In the genomic region with DNA sequence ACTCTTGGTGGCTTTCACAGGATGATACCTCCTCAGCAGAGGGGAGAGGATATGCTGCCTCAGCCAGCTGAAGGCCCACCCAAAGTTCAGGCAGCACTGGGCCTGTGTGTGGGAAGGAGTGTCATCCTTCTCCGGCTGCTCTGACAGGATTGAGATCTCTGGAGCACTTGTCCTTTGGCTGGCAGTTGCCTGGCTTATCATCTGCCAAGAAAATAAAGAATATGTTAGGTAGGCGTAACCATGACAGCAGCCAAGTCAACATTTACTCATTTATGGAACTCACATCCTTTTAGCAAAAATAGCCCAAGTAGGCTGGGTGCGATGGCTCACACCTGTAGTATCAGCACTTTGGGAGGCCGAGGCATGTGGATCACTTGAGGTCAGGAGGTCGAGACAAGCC, we compare ENCODE assay signal across 10 cellular contexts.
DNase-seq lines count a peak whose midpoint lies in the region; ATAC-seq and TF ChIP-seq lines count a peak whose summit lies in the region.
"Had no signal": no experiment of that assay in that cellular context is flagged by ENCODE, and none has a peak within 500 bp of the region (broad histone marks: within the 10 kb centered on the region; RNA-seq: fewer than 3 reads in every experiment).

No MANE protein-coding gene starts in this region.

- H3K27me3 ChIP-seq in esophagus muscularis mucosa: no peaks in the 10 kb centered on the region
- no peaks in the 10 kb centered on the region for H3K27me3 ChIP-seq in GM23338 (ENCODE audit: insufficient read depth)

- H3K27me3 Mint-ChIP-seq in osteocyte (ENCODE audit: unreplicated experiment): no peaks in the 10 kb centered on the region
- H3K27me3 Mint-ChIP-seq in GM23338 (ENCODE audit: insufficient read depth, low read depth, poor library complexity): no peaks in the 10 kb centered on the region
- H3K27me3 Mint-ChIP-seq: activated naive CD8-positive, alpha-beta T cell treated with anti-CD3 and anti-CD28 coated beads for 36 hours had no signal

- H3K4me3 Mint-ChIP-seq in osteocyte (ENCODE audit: unreplicated experiment) (no peak overlapping the region), GM23338 (no peak overlapping the region)
- H3K4me3 Mint-ChIP-seq: activated naive CD8-positive, alpha-beta T cell treated with anti-CD3 and anti-CD28 coated beads for 36 hours had no signal

- H3K27ac Mint-ChIP-seq in osteocyte (ENCODE audit: unreplicated experiment) (peak overlapping the region; percentile 27), GM23338 (no peak overlapping the region)
- H3K27ac Mint-ChIP-seq: activated naive CD8-positive, alpha-beta T cell treated with anti-CD3 and anti-CD28 coated beads for 36 hours had no signal

- TF ChIP-seq CTCF in GM10248 (IDR thresholded peaks at IDR 0.05; ENCODE audit: control extremely low read depth, extremely low read depth, low read depth, missing control alignments) (no peak), esophagus muscularis mucosa (IDR thresholded peaks at IDR 0.05) (no peak), osteocyte (IDR thresholded peaks at IDR 0.05) (no peak), GM23338 (conservative IDR thresholded peaks at IDR 0.05; ENCODE audit: low read depth in 2 of 2) (no peak)

- peak overlapping the region in 3 of 4 donors; percentile 45 to 72 (median 46) for H3K27ac ChIP-seq in esophagus muscularis mucosa (replicated peaks in 1 of 4)
- no peak overlapping the region for H3K27ac ChIP-seq in GM23338 (ENCODE audit: low read depth)

- H3K4me1 Mint-ChIP-seq in osteocyte (ENCODE audit: unreplicated experiment) (peaks cover 32% of the 10 kb centered on the region), GM23338 (peaks cover 17% of the 10 kb centered on the region)

- H3K36me3 Mint-ChIP-seq in osteocyte (ENCODE audit: unreplicated experiment) (peaks cover 12% of the 10 kb centered on the region), GM23338 (ENCODE audit: low read depth) (peaks cover 7% of the 10 kb centered on the region; the same call in 2 of the 3 replicates)

- no peak for ATAC-seq in GM23338

- intact Hi-C loops in esophagus muscularis mucosa (cut with DNase I): no loop called here

- WGBS in esophagus muscularis mucosa: 44% methylated on average over 4 of the region's 5 CpGs

- H3K9me3 Mint-ChIP-seq in osteocyte (ENCODE audit: unreplicated experiment) (no peaks in the 10 kb centered on the region), GM23338 (no peaks in the 10 kb centered on the region)
- H3K9me3 Mint-ChIP-seq: activated naive CD8-positive, alpha-beta T cell treated with anti-CD3 and anti-CD28 coated beads for 36 hours had no signal

- no peak for TF ChIP-seq POLR2A in esophagus muscularis mucosa (IDR thresholded peaks at IDR 0.05; ENCODE audit: low read depth)

- no peak overlapping the region for H2AFZ ChIP-seq in GM23338

- POLR2A ChIA-PET in GM10248 (lab: Yijun Ruan, JAX): no interaction called here

- DNase-seq in GM10248 (ENCODE audit: extremely low spot score) (peak; percentile 43), M059J (ENCODE audit: low read depth) (peak; percentile 92), esophagus muscularis mucosa (ENCODE audit: extremely low spot score) (no peak), osteocyte (ENCODE audit: extremely low spot score, unreplicated experiment) (no peak), NOMO-1 treated with DMSO at 0.1 percent for 48 hours (lab: John Stamatoyannopoulos, UW; ENCODE audit: unreplicated experiment) (no peak), GM23338 (ENCODE audit: low spot score) (no peak), dedifferentiated amniotic fluid mesenchymal stem cell (ENCODE audit: extremely low spot score) (no peak)
- no peak for DNase-seq in stimulated activated naive CD4-positive, alpha-beta T cell (lab: John Stamatoyannopoulos, UW)
- DNase-seq: activated naive CD8-positive, alpha-beta T cell treated with anti-CD3 and anti-CD28 coated beads for 36 hours; stimulated activated CD4-positive, alpha-beta T cell treated with anti-CD3 and anti-CD28 coated beads, Interleukin-4, amount 100 ng/mL, for 1 hour had no signal

- H3K9me3 ChIP-seq in esophagus muscularis mucosa: no peaks in the 10 kb centered on the region

- no peak overlapping the region for H3K4me2 ChIP-seq in GM23338

- CTCF ChIA-PET in GM10248 (lab: Yijun Ruan, JAX): interaction anchor here (0.9 to 1.6 kb wide), 2 partner anchors 16 to 32 kb away, joined by 3 read pairs; no protein-coding TSS in a partner anchor

- no peaks in the 10 kb centered on the region for H3K9me2 ChIP-seq in GM23338 (ENCODE audit: insufficient read depth)

- H3K4me3 ChIP-seq in esophagus muscularis mucosa: no peak overlapping the region
- H3K4me3 ChIP-seq in GM23338: no peak overlapping the region

- no peaks in the 10 kb centered on the region for H3K36me3 ChIP-seq in esophagus muscularis mucosa
- H3K36me3 ChIP-seq in GM23338 (ENCODE audit: insufficient read depth): no peaks in the 10 kb centered on the region

- TF ChIP-seq EP300 in esophagus muscularis mucosa (IDR thresholded peaks at IDR 0.05): no peak

- no peaks in the 10 kb centered on the region for H3F3A ChIP-seq in GM23338 (replicated peaks; ENCODE audit: low read depth)

- peaks cover 22 to 35% (median 32%) of the 10 kb centered on the region in 4 donors for H3K4me1 ChIP-seq in esophagus muscularis mucosa
- H3K4me1 ChIP-seq in GM23338 (ENCODE audit: insufficient read depth): no peaks in the 10 kb centered on the region

- 0 out of 2 replicates have a peak, but pooled peaks cover 3% of the 10 kb centered on the region for H3K79me2 ChIP-seq in GM23338 (replicated peaks; ENCODE audit: insufficient read depth)

- 0 out of 2 replicates have a peak, but pooled peaks cover 3% of the 10 kb centered on the region for H4K20me1 ChIP-seq in GM23338 (replicated peaks; ENCODE audit: insufficient read depth)

TF ChIP-seq in GM23338, 12 proteins besides CTCF, POLR2A, EP300 and RAD21:
- TF ChIP-seq ZNF114 (CRISPR knock-in tag; IDR thresholded peaks at IDR 0.05) (no peak), EZH2 (IDR thresholded peaks at IDR 0.05; ENCODE audit: low read depth, unreplicated experiment) (no peak)
- TF ChIP-seq, protein P1, sequence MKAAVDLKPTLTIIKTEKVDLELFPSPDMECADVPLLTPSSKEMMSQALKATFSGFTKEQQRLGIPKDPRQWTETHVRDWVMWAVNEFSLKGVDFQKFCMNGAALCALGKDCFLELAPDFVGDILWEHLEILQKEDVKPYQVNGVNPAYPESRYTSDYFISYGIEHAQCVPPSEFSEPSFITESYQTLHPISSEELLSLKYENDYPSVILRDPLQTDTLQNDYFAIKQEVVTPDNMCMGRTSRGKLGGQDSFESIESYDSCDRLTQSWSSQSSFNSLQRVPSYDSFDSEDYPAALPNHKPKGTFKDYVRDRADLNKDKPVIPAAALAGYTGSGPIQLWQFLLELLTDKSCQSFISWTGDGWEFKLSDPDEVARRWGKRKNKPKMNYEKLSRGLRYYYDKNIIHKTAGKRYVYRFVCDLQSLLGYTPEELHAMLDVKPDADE (IDR thresholded peaks at IDR 0.05): no peak
TF ChIP-seq in GM23338: peak in this region for 0.

Comparison
In these comparisons a context has a peak if more than half of its experiments do, and no peak if none do; other contexts are left out.
1. DNase-seq: peak in GM10248 (single experiment) and M059J (single experiment); none in esophagus muscularis mucosa (single experiment), osteocyte (single experiment), NOMO-1 treated with DMSO at 0.1 percent for 48 hours (single experiment), stimulated activated naive CD4-positive, alpha-beta T cell (0 of 6), GM23338 (single experiment) and dedifferentiated amniotic fluid mesenchymal stem cell (single experiment).